ENCODE assay signal across 8 cellular contexts in the genomic region with DNA sequence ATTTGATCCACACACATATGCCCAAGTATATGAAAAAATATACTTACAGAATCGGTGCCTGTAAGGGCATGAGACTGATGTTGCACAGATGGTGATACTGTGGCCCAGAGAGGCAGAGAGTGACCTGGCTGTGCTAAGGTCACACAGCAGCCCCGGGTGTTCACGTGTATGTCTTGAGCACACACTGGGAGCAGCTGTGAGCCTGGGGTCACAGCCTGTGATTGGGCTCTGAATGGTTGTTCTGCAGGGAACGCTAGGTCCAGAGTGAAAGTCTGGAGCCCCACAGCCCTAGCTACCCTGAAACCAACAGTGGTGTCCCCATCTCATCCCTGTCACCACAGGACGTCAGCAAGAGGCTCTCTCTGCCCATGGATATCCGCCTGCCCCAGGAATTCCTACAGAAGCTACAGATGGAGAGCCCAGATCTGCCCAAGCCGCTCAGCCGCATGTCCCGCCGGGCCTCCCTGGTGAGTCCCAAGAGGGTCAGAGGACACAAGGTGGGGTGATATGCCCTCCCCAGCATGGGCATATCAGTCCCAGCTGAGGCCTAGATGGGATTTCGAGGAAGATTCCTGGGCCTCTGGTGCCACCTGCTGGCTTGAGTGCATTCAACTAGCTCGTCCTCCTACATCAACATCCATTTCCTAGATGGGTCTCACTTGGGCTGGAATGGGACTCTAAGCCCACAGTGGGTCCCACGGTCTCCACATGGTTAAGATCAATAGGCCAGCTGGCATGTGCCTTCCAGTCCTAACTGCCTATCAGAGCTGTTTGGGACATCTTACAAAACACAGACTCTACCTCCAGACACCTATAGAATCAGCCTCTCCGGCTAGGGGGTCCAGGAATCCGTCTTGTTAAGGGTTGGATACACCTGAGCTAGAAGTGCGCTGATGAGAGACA. TPM values are rescaled to one million over a fixed set of nuclear protein-coding genes. Genes with fewer than 3 reads are reported as not detected.
DNase-seq lines count a peak whose midpoint lies in the region; ATAC-seq and TF ChIP-seq lines count a peak whose summit lies in the region.

No MANE protein-coding gene starts in this region.

- no peaks in the 10 kb centered on the region for H3K36me3 Mint-ChIP-seq in activated naive CD4-positive, alpha-beta T cell treated with anti-CD3 and anti-CD28 coated beads for 36 hours (ENCODE audit: low read depth)

- H3K27ac ChIP-seq in SK-N-MC (no peak overlapping the region), upper lobe of right lung (no peak overlapping the region)

- H3K4me3 ChIP-seq in SK-N-MC: no peak overlapping the region
- H3K4me3 ChIP-seq in upper lobe of right lung: no peak overlapping the region

- H3K4me1 Mint-ChIP-seq in activated naive CD4-positive, alpha-beta T cell treated with anti-CD3 and anti-CD28 coated beads for 36 hours (ENCODE audit: low read depth): no peaks in the 10 kb centered on the region

- in situ Hi-C loops in G401 (cut with HindIII; ENCODE audit: low sequenced_read_pairs): loop anchor here (5.0 kb wide), 1 partner anchor 162 kb away; no protein-coding TSS in a partner anchor

- H3K9me3 Mint-ChIP-seq in activated naive CD4-positive, alpha-beta T cell treated with anti-CD3 and anti-CD28 coated beads for 36 hours: no peaks in the 10 kb centered on the region

- no peaks in the 10 kb centered on the region for H3K27me3 ChIP-seq in upper lobe of right lung

- H3K27ac Mint-ChIP-seq in activated naive CD4-positive, alpha-beta T cell treated with anti-CD3 and anti-CD28 coated beads for 36 hours: no peak overlapping the region

- ATAC-seq in upper lobe of right lung: peak; percentile 67
- no peak for ATAC-seq in HG03342 (IDR thresholded peaks at IDR 0.05; ENCODE audit: unreplicated experiment)

- H3K4me3 Mint-ChIP-seq in activated naive CD4-positive, alpha-beta T cell treated with anti-CD3 and anti-CD28 coated beads for 36 hours: no peak overlapping the region

- CTCF ChIA-PET in activated naive CD4-positive, alpha-beta T cell treated with anti-CD3 and anti-CD28 coated beads for 36 hours (lab: Charles Lee): interaction anchor here (0.6 to 11.0 kb wide), 62 partner anchors 9 to 453 kb away, joined by 3 to 221 read pairs (median 5); partner anchors contain the start of genes ELK4 and KLHDC8A

- H3K36me3 ChIP-seq in SK-N-MC (ENCODE audit: insufficient read depth, low read length) (no peaks in the 10 kb centered on the region), upper lobe of right lung (no peaks in the 10 kb centered on the region)

- DNase-seq in G401 (ENCODE audit: low spot score): peak; percentile 92
- DNase-seq in MV-4-11 (lab: John Stamatoyannopoulos, UW): peak; percentile 51
- DNase-seq in SK-N-MC (ENCODE audit: low read depth, low spot score): peak; percentile 39
- DNase-seq in activated naive CD4-positive, alpha-beta T cell treated with anti-CD3 and anti-CD28 coated beads for 36 hours: peak; percentile 88
- DNase-seq in globus pallidus (ENCODE audit: low spot score): peak; percentile 88
- DNase-seq in posterior cingulate gyrus: peak; percentile 76 to 98 (median 92)
- DNase-seq in upper lobe of right lung: peak; percentile 83

- no peaks in the 10 kb centered on the region for H3K4me1 ChIP-seq in upper lobe of right lung

- peak; percentile 76 for TF ChIP-seq CTCF in upper lobe of right lung (IDR thresholded peaks at IDR 0.05)

- H3K9ac ChIP-seq in SK-N-MC (ENCODE audit: insufficient read length): no peak overlapping the region

- intact Hi-C loops in activated naive CD4-positive, alpha-beta T cell treated with anti-CD3 and anti-CD28 coated beads for 36 hours (cut with micrococcal nuclease): loop anchor here (1.0 to 10.0 kb wide), 6 partner anchors 36 to 451 kb away; partner anchors contain the start of gene ELK4
- intact Hi-C loops in posterior cingulate gyrus (cut with DNase I): loop anchor here (1.0 to 2.0 kb wide), 2 partner anchors 29 to 36 kb away; no protein-coding TSS in a partner anchor
- intact Hi-C loops in upper lobe of right lung (cut with DNase I): loop anchor here (5.0 to 10.0 kb wide), 2 partner anchors 37 to 179 kb away; no protein-coding TSS in a partner anchor

- no peaks in the 10 kb centered on the region for H3K27me3 Mint-ChIP-seq in activated naive CD4-positive, alpha-beta T cell treated with anti-CD3 and anti-CD28 coated beads for 36 hours (ENCODE audit: low read depth)

- H3K9me3 ChIP-seq in SK-N-MC (ENCODE audit: low read depth, low read length) (no peaks in the 10 kb centered on the region), upper lobe of right lung (no peaks in the 10 kb centered on the region)

RNA-seq across cellular contexts. Expression of gene CDK18, which starts 19.7 kb away (rescaled TPM):
- total RNA-seq in G401 (2014; rRNA removed; shearing (Covaris generic)): 4.0 and 6.6 TPM in 2 replicates
- 1 to 10 TPM; 3.6 to 4.1 TPM for total RNA-seq in activated naive CD4-positive, alpha-beta T cell treated with anti-CD3 and anti-CD28 coated beads for 36 hours
- total RNA-seq in upper lobe of right lung: 31.6 TPM

Comparison
In these comparisons a context has a peak if more than half of its experiments do, and no peak if none do; other contexts are left out.
1. DNase-seq: peak in every context shown above with its lines; median percentile 92 in G401; 92 in posterior cingulate gyrus; 88 in activated naive CD4-positive, alpha-beta T cell treated with anti-CD3 and anti-CD28 coated beads for 36 hours; 88 in globus pallidus; 83 in upper lobe of right lung; 51 in MV-4-11; 39 in SK-N-MC.